Comparison of ENCODE assay signal across 20 cellular contexts in genomic region chr2:138113871-138114525, GRCh38.
"Had no signal": no experiment of that assay in that cellular context is flagged by ENCODE, and none has a peak within 500 bp of the region (broad histone marks: within the 10 kb centered on the region; RNA-seq: fewer than 3 reads in every experiment).

No MANE protein-coding gene starts in this region.

- DNase-seq: activated B cell treated with CpG ODN at 0.5 μM for 24 hours; activated CD4-positive, alpha-beta T cell treated with anti-CD3 and anti-CD28 coated beads, Interleukin-2, amount 10 ng/mL, durations not matched to agents 24 days and 14 days; activated CD8-positive, alpha-beta memory T cell treated with anti-CD3 and anti-CD28 coated beads for 24 hours; activated naive CD4-positive, alpha-beta T cell treated with anti-CD3 and anti-CD28 coated beads, Interleukin-2, amount 50 U/mL, for 16 hours; amniotic stem cell; dorsolateral prefrontal cortex; foreskin keratinocyte; head of caudate nucleus; islet precursor cell; left ventricle myocardium inferior; mesendoderm; stimulated activated CD4-positive, alpha-beta T cell treated with anti-CD3 and anti-CD28 coated beads, Interleukin-4, amount 100 ng/mL, for 4 hours; stomach; T-cell; T1000 had no signal

- ATAC-seq: activated T-helper 17 cell treated with anti-CD3 and anti-CD28 coated beads, Interleukin-2, amount 50 U/mL, for 72 hours; esophagus mucosa; foreskin keratinocyte; T-cell had no signal

- H3K4me3 ChIP-seq: breast epithelium, dorsolateral prefrontal cortex, left ventricle myocardium inferior, skin epidermis, stomach, thoracic aorta had no signal
